ENCODE assay signal across 9 cellular contexts in the genomic region with DNA sequence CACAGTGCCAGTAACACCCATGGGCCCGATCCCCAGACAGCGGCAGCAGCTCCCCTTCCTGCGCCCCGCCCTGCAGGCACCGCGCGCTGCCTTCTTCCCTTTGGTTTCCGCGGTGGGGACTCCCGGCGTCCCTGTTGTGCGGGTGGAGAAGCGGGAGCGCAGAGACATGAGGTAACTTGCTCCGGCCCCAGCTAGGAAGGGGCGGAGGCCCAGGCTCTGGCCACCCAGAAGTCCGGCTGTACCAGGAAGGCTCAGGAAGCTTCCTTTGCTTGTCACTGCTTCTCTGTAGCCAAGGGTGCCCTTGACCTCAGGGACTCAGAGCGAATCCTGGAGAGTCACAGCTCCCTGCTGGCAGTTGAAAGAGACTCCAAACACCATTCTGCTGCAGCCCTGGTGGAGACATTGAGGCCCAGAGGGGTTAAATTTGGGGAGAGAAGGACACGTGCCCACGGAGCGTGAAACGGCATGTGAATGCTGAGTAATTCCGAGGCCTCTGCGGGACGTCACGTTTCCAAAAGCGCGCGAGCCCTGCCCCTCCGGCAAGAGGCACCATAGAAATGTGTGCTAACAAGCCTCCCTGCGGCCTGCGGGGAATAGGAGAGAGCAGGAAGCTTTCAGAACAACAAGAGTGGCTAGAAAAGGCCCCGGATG. TPM values are rescaled to one million over a fixed set of nuclear protein-coding genes. Genes with fewer than 3 reads are reported as not detected.
DNase-seq lines count a peak whose midpoint lies in the region; ATAC-seq and TF ChIP-seq lines count a peak whose summit lies in the region.
"Had no signal": no experiment of that assay in that cellular context is flagged by ENCODE, and none has a peak within 500 bp of the region (broad histone marks: within the 10 kb centered on the region; RNA-seq: fewer than 3 reads in every experiment).

No MANE protein-coding gene starts in this region.

- H3K9me3 ChIP-seq in mucosa of stomach (ENCODE audit: control insufficient read depth, low read length) (no peaks in the 10 kb centered on the region), testis (no peaks in the 10 kb centered on the region)
- H3K9me3 ChIP-seq: A549 had no signal

- no peak overlapping the region for H3K4me3 Mint-ChIP-seq in activated CD4-positive, alpha-beta T cell treated with anti-CD3 and anti-CD28 coated beads for 36 hours

- peaks cover 12% of the 10 kb centered on the region for H3K27me3 ChIP-seq in mucosa of stomach (ENCODE audit: control insufficient read depth, insufficient read depth, low read length)
- no peaks in the 10 kb centered on the region for H3K27me3 ChIP-seq in testis

- peak overlapping the region; percentile 30 for H3K27ac Mint-ChIP-seq in activated CD4-positive, alpha-beta T cell treated with anti-CD3 and anti-CD28 coated beads for 36 hours

- CTCF ChIA-PET in activated CD4-positive, alpha-beta T cell treated with anti-CD3 and anti-CD28 coated beads for 36 hours (lab: Charles Lee): no interaction called here

- no peaks in the 10 kb centered on the region for H3K9me3 Mint-ChIP-seq in activated CD4-positive, alpha-beta T cell treated with anti-CD3 and anti-CD28 coated beads for 36 hours (ENCODE audit: low read depth)

- TF ChIP-seq CTCF in testis (IDR thresholded peaks at IDR 0.05): peak in 1 of 3 experiments; percentile 5

- H3K4me1 Mint-ChIP-seq in activated CD4-positive, alpha-beta T cell treated with anti-CD3 and anti-CD28 coated beads for 36 hours: peaks cover 5% of the 10 kb centered on the region

- DNase-seq in activated CD4-positive, alpha-beta T cell treated with anti-CD3 and anti-CD28 coated beads for 36 hours: peak; percentile 56
- no peak for DNase-seq in activated CD4-positive, alpha-beta T cell treated with anti-CD3 and anti-CD28 coated beads for 1 hour
- DNase-seq in dermis blood vessel endothelial cell (peak; percentile 34), testis (peak; percentile 80), NCI-H128 (lab: John Stamatoyannopoulos, UW; ENCODE audit: unreplicated experiment) (no peak), NCI-H1092 (lab: John Stamatoyannopoulos, UW) (no peak), MV-4-11 (lab: John Stamatoyannopoulos, UW) (no peak)

- H3K4me3 ChIP-seq in mucosa of stomach (ENCODE audit: low read length) (no peak overlapping the region), testis (peak overlapping the region; percentile 7 to 27)
- H3K4me3 ChIP-seq: A549 had no signal

- no peaks in the 10 kb centered on the region for H3K27me3 Mint-ChIP-seq in activated CD4-positive, alpha-beta T cell treated with anti-CD3 and anti-CD28 coated beads for 36 hours

- peak overlapping the region; percentile 11 for H3K9ac ChIP-seq in mucosa of stomach (ENCODE audit: low read length)

- no peaks in the 10 kb centered on the region for H3K36me3 ChIP-seq in mucosa of stomach (ENCODE audit: control insufficient read depth, insufficient read depth, low read length)
- H3K36me3 ChIP-seq in testis (ENCODE audit: low read depth, missing control alignments): no peaks in the 10 kb centered on the region

- intact Hi-C loops in activated CD4-positive, alpha-beta T cell treated with anti-CD3 and anti-CD28 coated beads for 36 hours (cut with DNase I, micrococcal nuclease): no loop called here
- intact Hi-C loops in testis (cut with DNase I; ENCODE audit: low total_unique reads): no loop called here

- ATAC-seq in activated CD4-positive, alpha-beta T cell treated with anti-CD3 and anti-CD28 coated beads for 36 hours: peak; percentile 57

- H3K36me3 Mint-ChIP-seq in activated CD4-positive, alpha-beta T cell treated with anti-CD3 and anti-CD28 coated beads for 36 hours (ENCODE audit: low read depth): no peaks in the 10 kb centered on the region

- peak overlapping the region; percentile 61 to 92 for H3K27ac ChIP-seq in testis
- H3K27ac ChIP-seq: A549 had no signal

- POLR2A ChIA-PET in activated CD4-positive, alpha-beta T cell treated with anti-CD3 and anti-CD28 coated beads for 36 hours (lab: Charles Lee): no interaction called here

- peaks cover 13% of the 10 kb centered on the region for H3K4me1 ChIP-seq in mucosa of stomach (ENCODE audit: control insufficient read depth, insufficient read depth, low read length)
- peaks cover 12% of the 10 kb centered on the region for H3K4me1 ChIP-seq in testis
- H3K4me1 ChIP-seq: A549 had no signal

- WGBS in testis, 2 donors: 5 to 7% methylated on average over 18 to 32 of the region's 33 CpGs

- TF ChIP-seq POLR2A in testis (IDR thresholded peaks at IDR 0.05): peak; percentile 11

RNA-seq across cellular contexts. Expression of gene ADCY3, which starts 6.7 kb away (rescaled TPM):
- total RNA-seq in activated CD4-positive, alpha-beta T cell treated with anti-CD3 and anti-CD28 coated beads for 36 hours: 10 to 100 TPM; 59.5 to 92.8 TPM
- 18.2 and 33.4 TPM in 2 replicates for total RNA-seq in dermis blood vessel endothelial cell
- total RNA-seq in testis: 10 to 100 TPM; 22.3 to 27.9 TPM
- polyA plus RNA-seq in testis (ENCODE audit: insufficient read depth, low read depth, low replicate concordance): 41.6 TPM

RNA-seq across cellular contexts. Expression of gene DNAJC27, which starts 45.0 kb away (rescaled TPM):
- total RNA-seq in activated CD4-positive, alpha-beta T cell treated with anti-CD3 and anti-CD28 coated beads for 36 hours: 1 to 10 TPM; 5.9 to 6.6 TPM
- total RNA-seq in dermis blood vessel endothelial cell (4.3 and 5.3 TPM in 2 replicates), testis (10 to 100 TPM; 33.3 to 36.7 TPM)
- polyA plus RNA-seq in testis (ENCODE audit: insufficient read depth, low read depth, low replicate concordance): 59.7 TPM

Comparison
In these comparisons a context has a peak if more than half of its experiments do, and no peak if none do; other contexts are left out.
1. DNase-seq: peak in activated CD4-positive, alpha-beta T cell treated with anti-CD3 and anti-CD28 coated beads for 36 hours (single experiment), dermis blood vessel endothelial cell (single experiment) and testis (single experiment); none in activated CD4-positive, alpha-beta T cell treated with anti-CD3 and anti-CD28 coated beads for 1 hour (single experiment), NCI-H128 (single experiment), NCI-H1092 (single experiment) and MV-4-11 (single experiment).